10 cellular contexts compared by ENCODE assay signal in genomic region chr20:50746138-50746940, GRCh38. TPM values are rescaled to one million over a fixed set of nuclear protein-coding genes. Genes with fewer than 3 reads are reported as not detected.
DNase-seq lines count a peak whose midpoint lies in the region; ATAC-seq and TF ChIP-seq lines count a peak whose summit lies in the region.
"Had no signal": no experiment of that assay in that cellular context is flagged by ENCODE, and none has a peak within 500 bp of the region (broad histone marks: within the 10 kb centered on the region; RNA-seq: fewer than 3 reads in every experiment).

No MANE protein-coding gene starts in this region.

- H3K36me3 ChIP-seq in gastrocnemius medialis (no peaks in the 10 kb centered on the region), BE2C (peaks cover 7% of the 10 kb centered on the region)
- H3K36me3 ChIP-seq: SJCRH30 had no signal

- no peak for ATAC-seq in gastrocnemius medialis

- H3K4me3 ChIP-seq in fibroblast of mammary gland (ENCODE audit: control insufficient read depth, low read depth, low read length) (no peak overlapping the region), gastrocnemius medialis (no peak overlapping the region), BE2C (ENCODE audit: low read depth, low read length) (no peak overlapping the region)
- H3K4me3 ChIP-seq: SJCRH30 had no signal

- H3K27me3 ChIP-seq in gastrocnemius medialis (no peaks in the 10 kb centered on the region), BE2C (no peaks in the 10 kb centered on the region)
- H3K27me3 ChIP-seq: SJCRH30 had no signal

- TF ChIP-seq POLR2A in gastrocnemius medialis (IDR thresholded peaks at IDR 0.05) = no peak

- DNase-seq in NCI-H748 (lab: John Stamatoyannopoulos, UW; ENCODE audit: unreplicated experiment) (peak; percentile 10), NCI-H748 treated with DMSO at 0.1 percent for 48 hours (lab: John Stamatoyannopoulos, UW) (no peak), NCI-H526 (lab: John Stamatoyannopoulos, UW) (peak; percentile 95 to 97), fibroblast of mammary gland (ENCODE audit: low read depth) (peak; percentile 36), gastrocnemius medialis (no peak), COLO668 (lab: John Stamatoyannopoulos, UW; ENCODE audit: unreplicated experiment) (no peak), BE2C (no peak)
- DNase-seq in activated effector memory CD4-positive, alpha-beta T cell treated with Interleukin-2 at 50 U/mL for 16 hours = no peak
- DNase-seq: Karpas-422 had no signal

- no peaks in the 10 kb centered on the region for H3K9me3 ChIP-seq in gastrocnemius medialis
- no peaks in the 10 kb centered on the region for H3K9me3 ChIP-seq in BE2C
- H3K9me3 ChIP-seq: SJCRH30 had no signal

- H3K27ac ChIP-seq in gastrocnemius medialis = peak overlapping the region; percentile 85 to 94 (median 92)
- H3K27ac ChIP-seq: SJCRH30 had no signal

- intact Hi-C loops in gastrocnemius medialis (cut with DNase I; ENCODE audit: low total_unique reads) = loop anchor here (5.0 to 10.0 kb wide), 2 partner anchors 122 to 559 kb away; no protein-coding TSS in a partner anchor

- TF ChIP-seq CTCF in fibroblast of mammary gland (conservative IDR thresholded peaks at IDR 0.05; ENCODE audit: control insufficient read depth, insufficient read depth, low read depth, low read length) (no peak), gastrocnemius medialis (IDR thresholded peaks at IDR 0.05 in 4 of 5, conservative IDR thresholded peaks at IDR 0.05 in 1 of 5) (no peak), BE2C (IDR thresholded peaks at IDR 0.05; ENCODE audit: low read depth, low read length) (no peak)

- H3K4me1 ChIP-seq in gastrocnemius medialis = peaks cover 35 to 43% of the 10 kb centered on the region in 2 donors
- peaks cover 25% of the 10 kb centered on the region for H3K4me1 ChIP-seq in BE2C

- in situ Hi-C loops in gastrocnemius medialis (cut with MboI; ENCODE audit: low sequenced_read_pairs in 4 of 4) = loop anchor here in 2 of 4 donors (10.0 to 25.0 kb wide), 3 partner anchors 82 to 562 kb away; no protein-coding TSS in a partner anchor

RNA-seq across cellular contexts. Expression of gene PARD6B, which starts 15.0 kb away (rescaled TPM):
- total RNA-seq in gastrocnemius medialis = 10 to 100 TPM in 1 of 4 donors, 1 to 10 TPM in 2, under 1 TPM in 1; 0.72 to 15.3 (median 2.3) TPM
- 1.4 TPM for polyA plus RNA-seq in BE2C (2012; ENCODE audit: insufficient read depth, insufficient read length, low read depth)

RNA-seq across cellular contexts. Expression of gene BCAS4, which starts 48.5 kb away (rescaled TPM):
- total RNA-seq in gastrocnemius medialis = 1 to 10 TPM in 1 of 4 donors, under 1 TPM in 2, not detected in 1; 0.16 to 2.2 (median 0.51) TPM
- 14.5 TPM for polyA plus RNA-seq in BE2C (2012; ENCODE audit: insufficient read depth, insufficient read length, low read depth)

RNA-seq across cellular contexts. Expression of gene RIPOR3, which starts 55.0 kb away (rescaled TPM):
- 10 to 100 TPM in 1 of 4 donors, 1 to 10 TPM in 3; 5.3 to 12.5 (median 8.2) TPM for total RNA-seq in gastrocnemius medialis
- 1.7 TPM for polyA plus RNA-seq in BE2C (2012; ENCODE audit: insufficient read depth, insufficient read length, low read depth)

Comparison
In these comparisons a context has a peak if more than half of its experiments do, and no peak if none do; other contexts are left out.
1. DNase-seq: peak in NCI-H748 (single experiment), NCI-H526 (2 of 2) and fibroblast of mammary gland (single experiment); none in NCI-H748 treated with DMSO at 0.1 percent for 48 hours (single experiment), gastrocnemius medialis (0 of 2), activated effector memory CD4-positive, alpha-beta T cell treated with Interleukin-2 at 50 U/mL for 16 hours (single experiment), COLO668 (single experiment) and BE2C (single experiment).